Comparison of ENCODE assay signal across 8 cellular contexts in genomic region chr7:23474098-23474828, GRCh38. TPM values are rescaled to one million over a fixed set of nuclear protein-coding genes. Genes with fewer than 3 reads are reported as not detected.
DNase-seq lines count a peak whose midpoint lies in the region; ATAC-seq, FAIRE-seq and TF ChIP-seq lines count a peak whose summit lies in the region.

No MANE protein-coding gene starts in this region.

- WGBS in pancreas, 2 donors, result 3 to 5% methylated on average over 64 to 65 of the region's 65 CpGs
- 2% methylated on average over 51 of the region's 65 CpGs for WGBS in prostate gland

- intact Hi-C loops in pancreas (cut with DNase I), result no loop called here
- intact Hi-C loops in prostate gland (cut with DNase I), result no loop called here

- H3K4me3 ChIP-seq in foreskin fibroblast (ENCODE audit: low read depth in 1 of 2, low read length in 2 of 2) (peak overlapping the region; percentile 58 to 63), pancreas (peak overlapping the region in 1 of 4 donors; percentile 11), prostate gland (no peak overlapping the region)

- H3K27me3 ChIP-seq in pancreas (peaks cover 38 to 96% (median 69%) of the 10 kb centered on the region in 4 donors), prostate gland (replicated peaks; ENCODE audit: insufficient read depth) (peaks cover 65% of the 10 kb centered on the region)

- peak; percentile 72 for ATAC-seq in GM21423 (IDR thresholded peaks at IDR 0.05; ENCODE audit: unreplicated experiment)
- ATAC-seq in pancreas, result peak; percentile 34 to 78 (median 72)

- TF ChIP-seq CTCF in foreskin fibroblast (IDR thresholded peaks at IDR 0.05; ENCODE audit: low read depth, low read length), result no peak
- no peak for TF ChIP-seq CTCF in pancreas (IDR thresholded peaks at IDR 0.05)
- TF ChIP-seq CTCF in prostate gland (IDR thresholded peaks at IDR 0.05), result no peak

- H3K36me3 ChIP-seq in pancreas (no peaks in the 10 kb centered on the region), prostate gland (no peaks in the 10 kb centered on the region)

- H3K4me1 ChIP-seq in pancreas (peaks cover 0 to 21% (median 4%) of the 10 kb centered on the region in 3 donors), prostate gland (replicated peaks) (peaks cover 6% of the 10 kb centered on the region)

- FAIRE-seq in pancreas (lab: Jason Lieb, UNC), result no peak

- H3K27ac ChIP-seq in pancreas (no peak overlapping the region), prostate gland (no peak overlapping the region)

- peak; percentile 100 for DNase-seq in Daoy (ENCODE audit: low read depth)
- peak; percentile 87 for DNase-seq in HPDE6-E6E7 (ENCODE audit: extremely low spot score)
- peak; percentile 87 for DNase-seq in NCI-H774 (lab: John Stamatoyannopoulos, UW)
- DNase-seq in activated CD8-positive, alpha-beta memory T cell treated with anti-CD3 and anti-CD28 coated beads, Interleukin-2, amount 50 U/mL, for 24 hours (ENCODE audit: extremely low read depth), result peak; percentile 39
- DNase-seq in foreskin fibroblast, result peak; percentile 97 to 99
- peak in 4 of 6 donors; percentile 30 to 78 (median 62) for DNase-seq in pancreas
- DNase-seq in prostate gland (ENCODE audit: low spot score), result no peak

- H3K9me3 ChIP-seq in pancreas (no peaks in the 10 kb centered on the region), prostate gland (no peaks in the 10 kb centered on the region)

- no peak for TF ChIP-seq POLR2A in prostate gland (IDR thresholded peaks at IDR 0.05)

RNA-seq across cellular contexts. Expression of gene IGF2BP3, which starts 4.0 kb away (rescaled TPM):
- 277 and 349 TPM in 2 replicates for total RNA-seq in Daoy (2014; rRNA removed; shearing (Covaris generic))
- total RNA-seq in pancreas, result 1 to 10 TPM in 2 of 6 donors, under 1 TPM in 4; 0.37 to 1.3 (median 0.85) TPM
- polyA plus RNA-seq in pancreas, result under 1 TPM; 0.09 to 0.23 TPM
- total RNA-seq in prostate gland, result 1 to 10 TPM in 1 of 2 donors, not detected in 1; 9.6 TPM

RNA-seq across cellular contexts. Expression of gene TRA2A, which starts 57.5 kb away (rescaled TPM):
- total RNA-seq in Daoy (2014; rRNA removed; shearing (Covaris generic)), result 37.0 and 54.9 TPM in 2 replicates
- 10 to 100 TPM; 19.1 to 47.6 (median 25.2) TPM for total RNA-seq in pancreas
- polyA plus RNA-seq in pancreas, result 10 to 100 TPM; 55.6 to 63.6 TPM
- total RNA-seq in prostate gland, result 10 to 100 TPM; 34.3 to 46.0 TPM

Comparison
In these comparisons a context has a peak if more than half of its experiments do, and no peak if none do; other contexts are left out.
1. H3K4me3 ChIP-seq: peak in foreskin fibroblast (2 of 2); none in prostate gland (0 of 2).
2. RNA of gene IGF2BP3, which starts 4.0 kb away (total RNA-seq): 277 to 349 TPM in Daoy; 9.6 TPM in prostate gland and 0.37 to 1.3 TPM in pancreas; every median in the first group is over 10 times any median in the second.